1 cellular context compared by ENCODE assay signal in the genomic region with DNA sequence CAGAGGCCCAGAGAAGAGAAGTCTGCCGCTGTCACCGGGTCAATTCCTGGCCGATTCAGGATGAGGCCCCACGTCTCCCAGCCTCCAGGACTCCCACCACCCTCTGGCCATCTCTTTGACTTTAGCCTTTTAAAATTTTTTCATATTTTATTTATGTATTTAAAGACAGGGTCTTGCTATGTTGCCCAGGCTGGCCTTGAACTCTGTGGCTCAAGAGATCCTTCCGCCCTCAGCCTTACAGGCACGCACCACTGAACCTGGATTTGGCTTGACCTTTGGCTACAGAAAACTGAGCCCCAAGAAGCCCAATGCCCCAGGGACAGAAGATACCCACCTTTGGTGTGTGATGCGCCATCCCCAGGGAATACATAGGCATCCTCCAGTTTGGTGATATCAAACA.
TF ChIP-seq lines count a peak whose summit lies in the region.

No MANE protein-coding gene starts in this region.

TF ChIP-seq in SK-N-SH treated with all-trans-retinoic acid at 6 μM for 48 hours, 23 proteins besides CTCF, POLR2A, EP300 and RAD21 (continued from another document):
- TF ChIP-seq, protein P1, sequence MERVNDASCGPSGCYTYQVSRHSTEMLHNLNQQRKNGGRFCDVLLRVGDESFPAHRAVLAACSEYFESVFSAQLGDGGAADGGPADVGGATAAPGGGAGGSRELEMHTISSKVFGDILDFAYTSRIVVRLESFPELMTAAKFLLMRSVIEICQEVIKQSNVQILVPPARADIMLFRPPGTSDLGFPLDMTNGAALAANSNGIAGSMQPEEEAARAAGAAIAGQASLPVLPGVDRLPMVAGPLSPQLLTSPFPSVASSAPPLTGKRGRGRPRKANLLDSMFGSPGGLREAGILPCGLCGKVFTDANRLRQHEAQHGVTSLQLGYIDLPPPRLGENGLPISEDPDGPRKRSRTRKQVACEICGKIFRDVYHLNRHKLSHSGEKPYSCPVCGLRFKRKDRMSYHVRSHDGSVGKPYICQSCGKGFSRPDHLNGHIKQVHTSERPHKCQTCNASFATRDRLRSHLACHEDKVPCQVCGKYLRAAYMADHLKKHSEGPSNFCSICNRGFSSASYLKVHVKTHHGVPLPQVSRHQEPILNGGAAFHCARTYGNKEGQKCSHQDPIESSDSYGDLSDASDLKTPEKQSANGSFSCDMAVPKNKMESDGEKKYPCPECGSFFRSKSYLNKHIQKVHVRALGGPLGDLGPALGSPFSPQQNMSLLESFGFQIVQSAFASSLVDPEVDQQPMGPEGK (CRISPR knock-in tag; IDR thresholded peaks at IDR 0.05; ENCODE audit: borderline replicate concordance), result no peak
- no peak for TF ChIP-seq ZNF565 (CRISPR knock-in tag; conservative IDR thresholded peaks at IDR 0.05; ENCODE audit: low read depth)
- no peak for TF ChIP-seq ZFP3 (CRISPR knock-in tag; IDR thresholded peaks at IDR 0.05)
- TF ChIP-seq, protein P2, sequence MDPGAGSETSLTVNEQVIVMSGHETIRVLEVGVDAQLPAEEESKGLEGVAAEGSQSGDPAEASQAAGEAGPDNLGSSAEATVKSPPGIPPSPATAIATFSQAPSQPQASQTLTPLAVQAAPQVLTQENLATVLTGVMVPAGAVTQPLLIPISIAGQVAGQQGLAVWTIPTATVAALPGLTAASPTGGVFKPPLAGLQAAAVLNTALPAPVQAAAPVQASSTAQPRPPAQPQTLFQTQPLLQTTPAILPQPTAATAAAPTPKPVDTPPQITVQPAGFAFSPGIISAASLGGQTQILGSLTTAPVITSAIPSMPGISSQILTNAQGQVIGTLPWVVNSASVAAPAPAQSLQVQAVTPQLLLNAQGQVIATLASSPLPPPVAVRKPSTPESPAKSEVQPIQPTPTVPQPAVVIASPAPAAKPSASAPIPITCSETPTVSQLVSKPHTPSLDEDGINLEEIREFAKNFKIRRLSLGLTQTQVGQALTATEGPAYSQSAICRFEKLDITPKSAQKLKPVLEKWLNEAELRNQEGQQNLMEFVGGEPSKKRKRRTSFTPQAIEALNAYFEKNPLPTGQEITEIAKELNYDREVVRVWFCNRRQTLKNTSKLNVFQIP (CRISPR knock-in tag; IDR thresholded peaks at IDR 0.05; ENCODE audit: borderline replicate concordance, low read depth), result no peak
- TF ChIP-seq BACH2 (CRISPR knock-in tag; IDR thresholded peaks at IDR 0.05; ENCODE audit: borderline replicate concordance), result no peak
- TF ChIP-seq RARB (CRISPR knock-in tag; IDR thresholded peaks at IDR 0.05), result no peak
